In genomic region chr1:184112176-184112948, GRCh38 we compare ENCODE assay signal across 21 cellular contexts.
DNase-seq lines count a peak whose midpoint lies in the region; ATAC-seq, FAIRE-seq and TF ChIP-seq lines count a peak whose summit lies in the region.
"Had no signal": no experiment of that assay in that cellular context is flagged by ENCODE, and none has a peak within 500 bp of the region (broad histone marks: within the 10 kb centered on the region; RNA-seq: fewer than 3 reads in every experiment).

No MANE protein-coding gene starts in this region.

- H3K36me3 ChIP-seq in A673 (ENCODE audit: insufficient read depth, low read length, poor library complexity, severe bottlenecking) (no peaks in the 10 kb centered on the region), HEK293 (ENCODE audit: control insufficient read depth in 2 of 2, insufficient read depth in 1 of 2, low read length in 2 of 2) (no peaks in the 10 kb centered on the region), RWPE2 (ENCODE audit: low read depth) (no peaks in the 10 kb centered on the region), keratinocyte (ENCODE audit: control insufficient read depth in 2 of 2, extremely low read depth in 1 of 2, insufficient read depth in 2 of 2, low read length in 2 of 2) (no peaks in the 10 kb centered on the region)

- no peaks in the 10 kb centered on the region for H3K4me1 Mint-ChIP-seq in osteocyte (ENCODE audit: unreplicated experiment)

- H2AFZ ChIP-seq in keratinocyte (ENCODE audit: control insufficient read depth, low read length): no peak overlapping the region

- no peak for TF ChIP-seq CTCF in A673 (conservative IDR thresholded peaks at IDR 0.05; ENCODE audit: low read depth, low read length)
- no peak for TF ChIP-seq CTCF in HEK293 (tag by site-specific recombination; IDR thresholded peaks at IDR 0.05)
- no peak for TF ChIP-seq CTCF in RWPE2 (IDR thresholded peaks at IDR 0.05; ENCODE audit: poor library complexity, severe bottlenecking)
- no peak for TF ChIP-seq CTCF in keratinocyte (optimal IDR thresholded peaks at IDR 0.05 in 1 of 3, IDR thresholded peaks at IDR 0.05 in 1 of 3, conservative IDR thresholded peaks at IDR 0.05 in 1 of 3; ENCODE audit: extremely low read depth in 1 of 3, insufficient read depth in 2 of 3, low read length in 3 of 3)
- TF ChIP-seq CTCF in osteocyte (IDR thresholded peaks at IDR 0.05): no peak

- no peak overlapping the region for H3K9ac ChIP-seq in keratinocyte (ENCODE audit: control insufficient read depth, extremely low read depth, insufficient read depth, low read length)

- no peaks in the 10 kb centered on the region for H4K20me1 ChIP-seq in keratinocyte (ENCODE audit: control insufficient read depth, extremely low read depth, insufficient read depth, low read length)

- POLR2A ChIA-PET in A673 (lab: Charles Lee; ENCODE audit: low non-redundant PET) (no interaction called here), HEK293 (lab: Yijun Ruan, JAX) (no interaction called here)

- H3K27ac Mint-ChIP-seq in osteocyte (ENCODE audit: unreplicated experiment): no peak overlapping the region
- H3K27ac Mint-ChIP-seq: CD4-positive, alpha-beta T cell had no signal

- H3K27me3 ChIP-seq in A673 (replicated peaks; ENCODE audit: insufficient read depth, low read depth, low read length, poor library complexity) (no peaks in the 10 kb centered on the region), RWPE2 (ENCODE audit: insufficient read depth, poor library complexity, severe bottlenecking) (no peaks in the 10 kb centered on the region), keratinocyte (ENCODE audit: control insufficient read depth, extremely low read depth, insufficient read depth, low read length) (no peaks in the 10 kb centered on the region)

- H3K9me1 ChIP-seq in keratinocyte (ENCODE audit: control insufficient read depth, extremely low read depth, insufficient read depth, low read length): no peaks in the 10 kb centered on the region

- H3K27ac ChIP-seq in A673 (ENCODE audit: low read depth, low read length, poor library complexity, severe bottlenecking) (peak overlapping the region; percentile 25), HEK293 (ENCODE audit: extremely low read depth, low read depth, low read length) (no peak overlapping the region), RWPE2 (ENCODE audit: poor library complexity, severe bottlenecking) (no peak overlapping the region), keratinocyte (ENCODE audit: control insufficient read depth, insufficient read depth, low read length) (no peak overlapping the region)

- peak; percentile 60 for DNase-seq in A673 (ENCODE audit: low spot score)
- DNase-seq in RWPE2 (ENCODE audit: low spot score): no peak
- no peak for DNase-seq in keratinocyte (ENCODE audit: low read depth, low spot score)
- DNase-seq in osteocyte (ENCODE audit: extremely low spot score, unreplicated experiment): no peak
- no peak for DNase-seq in NCI-H82 (lab: John Stamatoyannopoulos, UW)
- DNase-seq in stimulated activated naive CD4-positive, alpha-beta T cell treated with Interleukin-2 at 50 U/mL for 16 hours (lab: John Stamatoyannopoulos, UW): no peak
- DNase-seq in DMS79 treated with DMSO at 0.1 percent for 48 hours (lab: John Stamatoyannopoulos, UW): no peak
- DNase-seq: Caco-2; CD4-positive, alpha-beta T cell; DMS153; IMR-90; Karpas-422; NCI-H1105; NCI-H1694; NCI-H2081 treated with DMSO at 0.1 percent for 48 hours; NCI-H446 treated with DMSO at 0.1 percent for 48 hours; NK-92 treated with Interleukin-12 subunit alpha and Interleukin-12 subunit beta, amount 100 ng/mL, for 24 hours; SIG-M5 had no signal

- CTCF ChIA-PET in A673 (lab: Charles Lee) (no interaction called here), HEK293 (lab: Yijun Ruan, JAX) (interaction anchor here (0.6 to 0.7 kb wide), 2 partner anchors 11 to 881 kb away, joined by 3 read pairs; no protein-coding TSS in a partner anchor)

- H3K4me2 ChIP-seq in keratinocyte (ENCODE audit: control insufficient read depth, extremely low read depth, insufficient read depth, low read depth, low read length): peak overlapping the region; percentile 0

- intact Hi-C loops in A673 (cut with micrococcal nuclease; ENCODE audit: unreplicated experiment): no loop called here

- no peaks in the 10 kb centered on the region for H3K27me3 Mint-ChIP-seq in osteocyte (ENCODE audit: unreplicated experiment)
- H3K27me3 Mint-ChIP-seq: CD4-positive, alpha-beta T cell had no signal

- no peaks in the 10 kb centered on the region for H3K9me3 ChIP-seq in A673 (ENCODE audit: low read depth, low read length, poor library complexity, severe bottlenecking)
- H3K9me3 ChIP-seq in HEK293 (ENCODE audit: control insufficient read depth, insufficient read depth, low read depth, low read length): no peaks in the 10 kb centered on the region
- no peaks in the 10 kb centered on the region for H3K9me3 ChIP-seq in RWPE2 (ENCODE audit: severe bottlenecking)
- H3K9me3 ChIP-seq in keratinocyte (ENCODE audit: control insufficient read depth, low read depth, low read length): no peaks in the 10 kb centered on the region
- H3K9me3 ChIP-seq: Caco-2 had no signal

- H3K79me2 ChIP-seq in keratinocyte (ENCODE audit: control insufficient read depth, insufficient read depth, low read length): no peaks in the 10 kb centered on the region

- H3K4me1 ChIP-seq in A673 (ENCODE audit: insufficient read depth, low read length, poor library complexity, severe bottlenecking) (no peaks in the 10 kb centered on the region), HEK293 (ENCODE audit: control insufficient read depth, insufficient read depth, low read length) (no peaks in the 10 kb centered on the region), RWPE2 (ENCODE audit: insufficient read depth, poor library complexity, severe bottlenecking) (peaks cover 3% of the 10 kb centered on the region), keratinocyte (ENCODE audit: control insufficient read depth, extremely low read depth, insufficient read depth, low read length) (peaks cover 6% of the 10 kb centered on the region)
- H3K4me1 ChIP-seq: Caco-2 had no signal

- H3K4me3 Mint-ChIP-seq in osteocyte (ENCODE audit: unreplicated experiment): no peak overlapping the region
- H3K4me3 Mint-ChIP-seq: CD4-positive, alpha-beta T cell had no signal

- FAIRE-seq in keratinocyte (lab: Jason Lieb, UNC): no peak
- FAIRE-seq: GM12892, H1 had no signal

- peaks cover 2% of the 10 kb centered on the region for H3K36me3 Mint-ChIP-seq in osteocyte (ENCODE audit: unreplicated experiment)

- no peak overlapping the region for H3K4me3 ChIP-seq in A673 (ENCODE audit: low read depth, low read length, poor library complexity, severe bottlenecking)
- H3K4me3 ChIP-seq in HEK293 (ENCODE audit: low read depth, low read length): no peak overlapping the region
- no peak overlapping the region for H3K4me3 ChIP-seq in RWPE2 (ENCODE audit: severe bottlenecking)
- H3K4me3 ChIP-seq in keratinocyte (ENCODE audit: control insufficient read depth in 2 of 3, extremely low read depth in 1 of 3, insufficient read depth in 2 of 3, low read depth in 1 of 3, low read length in 3 of 3): no peak overlapping the region

- no peaks in the 10 kb centered on the region for H3K9me3 Mint-ChIP-seq in osteocyte (ENCODE audit: unreplicated experiment)

- dilution Hi-C loops in keratinocyte (cut with MboI; ENCODE audit: extremely low pct_ligation_motif_present, low sequenced_read_pairs): no loop called here

- TSS peak; percentile 51 for BruUV-seq in A673 (replicated peaks; lab: Mats Ljungman, UMichigan)

- ATAC-seq in RWPE2 (ENCODE audit: low read depth): peak; percentile 56; the same call in 2 of the 3 replicates

TF ChIP-seq in HEK293, 187 proteins besides CTCF, POLR2A, EP300 and RAD21:
- TF ChIP-seq ZNF148 (tag by site-specific recombination; IDR thresholded peaks at IDR 0.05; ENCODE audit: borderline replicate concordance): no peak
- TF ChIP-seq ZNF366 (tag by site-specific recombination; conservative IDR thresholded peaks at IDR 0.05): 0 out of 2 replicates have a peak, but pooled peaks have one; percentile 19
- no peak for TF ChIP-seq ZNF214 (tag by site-specific recombination; IDR thresholded peaks at IDR 0.05; ENCODE audit: borderline replicate concordance)
- TF ChIP-seq PRDM1 (tag by site-specific recombination; IDR thresholded peaks at IDR 0.05): peak; percentile 57; the same call in 1 of the 2 replicates
- TF ChIP-seq ZNF76 (tag by site-specific recombination; IDR thresholded peaks at IDR 0.05; ENCODE audit: borderline replicate concordance, low read depth): no peak
- no peak for TF ChIP-seq ZNF514 (tag by site-specific recombination; IDR thresholded peaks at IDR 0.05)
TF ChIP-seq in HEK293: peak in this region for 2.
